In genomic region chr14:101947904-101948665, GRCh38 we compare ENCODE assay signal across 8 cellular contexts. TPM values are rescaled to one million over a fixed set of nuclear protein-coding genes. Genes with fewer than 3 reads are reported as not detected.
DNase-seq lines count a peak whose midpoint lies in the region; ATAC-seq, FAIRE-seq and TF ChIP-seq lines count a peak whose summit lies in the region.

No MANE protein-coding gene starts in this region.

- TF ChIP-seq CTCF in AG09309 (IDR thresholded peaks at IDR 0.05; ENCODE audit: control insufficient read depth, insufficient read depth, low read depth, low read length, missing control alignments) (no peak), activated B cell treated with CpG ODN at 0.5 μM for 24 hours (IDR thresholded peaks at IDR 0.05) (no peak)

- no peaks in the 10 kb centered on the region for H3K9me3 ChIP-seq in small intestine (ENCODE audit: control insufficient read depth, low read depth)

- H3K27ac ChIP-seq in caudate nucleus (ENCODE audit: low read depth, low read length) = peak overlapping the region; percentile 97
- peak overlapping the region; percentile 87 to 95 for H3K27ac ChIP-seq in small intestine (ENCODE audit: low read depth in 1 of 2, low read length in 1 of 2)

- POLR2A ChIA-PET in activated B cell treated with CpG ODN at 0.5 μM for 24 hours (lab: Charles Lee) = interaction anchor here (0.5 to 3.6 kb wide), 29 partner anchors 10 to 1732 kb away, joined by 3 to 22 read pairs (median 4); partner anchors contain the start of genes DYNC1H1 and PPP2R5C

- peaks cover 22% of the 10 kb centered on the region for H3K27me3 Mint-ChIP-seq in activated B cell treated with CpG ODN at 0.5 μM for 24 hours

- WGBS in small intestine, 3 donors = 0 to 1% (median 0%) methylated on average over 51 to 53 of the region's 53 CpGs

- peak; percentile 49 for FAIRE-seq in small intestine (lab: Jason Lieb, UNC)

- peak overlapping the region; percentile 93 for H3K4me3 Mint-ChIP-seq in activated B cell treated with CpG ODN at 0.5 μM for 24 hours

- no peaks in the 10 kb centered on the region for H3K9me3 Mint-ChIP-seq in activated B cell treated with CpG ODN at 0.5 μM for 24 hours

- no peaks in the 10 kb centered on the region for H3K36me3 ChIP-seq in small intestine (ENCODE audit: control insufficient read depth in 2 of 2, insufficient read depth in 2 of 2, low read length in 2 of 2)

- DNase-seq in AG09309 (ENCODE audit: low read depth) (peak; percentile 99), NCI-H226 (peak; percentile 100), activated B cell treated with CpG ODN at 0.5 μM for 24 hours (peak; percentile 98), caudate nucleus (lab: John Stamatoyannopoulos, UW) (peak; percentile 94 to 100 (median 99)), iPS-NIHi7 (ENCODE audit: extremely low spot score) (peak; percentile 99), small intestine (peak; percentile 100)

- no peaks in the 10 kb centered on the region for H3K27me3 ChIP-seq in small intestine (ENCODE audit: control insufficient read depth in 2 of 2, insufficient read depth in 2 of 2, low read length in 2 of 2)

- peak overlapping the region; percentile 91 for H3K4me3 ChIP-seq in AG09309 (ENCODE audit: control insufficient read depth, low read depth, low read length)
- H3K4me3 ChIP-seq in small intestine (ENCODE audit: low read depth in 1 of 2, low read length in 2 of 2) = peak overlapping the region; percentile 44 to 81

- H3K4me1 Mint-ChIP-seq in activated B cell treated with CpG ODN at 0.5 μM for 24 hours = peaks cover 19% of the 10 kb centered on the region

- ATAC-seq in GM19023 (IDR thresholded peaks at IDR 0.05; ENCODE audit: unreplicated experiment) (peak; percentile 97), HG03196 (IDR thresholded peaks at IDR 0.05; ENCODE audit: unreplicated experiment) (peak; percentile 96), activated B cell treated with CpG ODN at 0.5 μM for 24 hours (ENCODE audit: low read depth) (peak; percentile 95)

- CTCF ChIA-PET in activated B cell treated with CpG ODN at 0.5 μM for 24 hours (lab: Charles Lee) = interaction anchor here (0.9 to 1.6 kb wide), 5 partner anchors 14 to 366 kb away, joined by 3 to 5 read pairs (median 3); no protein-coding TSS in a partner anchor

- peak overlapping the region; percentile 97 for H3K27ac Mint-ChIP-seq in activated B cell treated with CpG ODN at 0.5 μM for 24 hours

- peaks cover 11% of the 10 kb centered on the region for H3K36me3 Mint-ChIP-seq in activated B cell treated with CpG ODN at 0.5 μM for 24 hours (ENCODE audit: low read depth)

- intact Hi-C loops in activated B cell treated with CpG ODN at 0.5 μM for 24 hours (cut with micrococcal nuclease) = loop anchor here (1.0 kb wide), 10 partner anchors 16 to 414 kb away; partner anchors contain the start of genes CINP, DYNC1H1, HSP90AA1 and TECPR2

- peaks cover 0 to 3% of the 10 kb centered on the region in 2 donors for H3K4me1 ChIP-seq in small intestine (ENCODE audit: control insufficient read depth in 2 of 2, insufficient read depth in 1 of 2, low read depth in 1 of 2, low read length in 1 of 2)

RNA-seq across cellular contexts. Expression of gene DYNC1H1, which starts 16.3 kb away (rescaled TPM):
- total RNA-seq in activated B cell treated with CpG ODN at 0.5 μM for 24 hours = 208 and 236 TPM in 2 replicates
- polyA plus RNA-seq in small intestine = 100 to 1,000 TPM in 1 of 3 donors, 10 to 100 TPM in 2; 74.3 to 135 (median 96.2) TPM

Comparison
In these comparisons a context has a peak if more than half of its experiments do, and no peak if none do; other contexts are left out.
1. Peak in every context shown above with its lines: DNase-seq, ATAC-seq, H3K4me3 ChIP-seq and H3K27ac ChIP-seq.